17 cellular contexts compared by ENCODE assay signal in the genomic region with DNA sequence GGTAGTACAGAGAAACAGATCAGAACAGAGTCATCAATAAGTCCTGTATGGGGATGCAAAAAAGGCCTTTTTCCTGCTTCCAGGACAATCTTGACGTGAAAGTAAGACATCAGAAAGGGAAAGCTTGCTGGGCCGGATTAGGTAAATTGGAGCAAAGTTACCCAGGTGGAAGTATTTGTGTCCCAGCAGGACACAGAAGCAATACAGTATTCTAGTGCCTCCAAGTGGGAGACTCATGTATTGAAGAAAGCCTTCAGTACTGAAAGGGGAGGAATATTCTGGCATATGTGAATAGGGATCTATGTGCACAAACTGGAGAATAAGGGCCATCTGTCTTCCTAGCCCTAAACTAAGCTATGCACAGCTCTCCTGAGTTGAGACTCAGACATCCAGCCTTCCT.
A peak's percentile ranks its signal among the peaks of the same experiment; 100 is the strongest.
DNase-seq lines count a peak whose midpoint lies in the region; ATAC-seq and TF ChIP-seq lines count a peak whose summit lies in the region.
"Had no signal": no experiment of that assay in that cellular context is flagged by ENCODE, and none has a peak within 500 bp of the region (broad histone marks: within the 10 kb centered on the region; RNA-seq: fewer than 3 reads in every experiment).

No MANE protein-coding gene starts in this region.

- CTCF ChIA-PET in Panc1 (lab: Charles Lee): no interaction called here

- H3K9ac ChIP-seq in smooth muscle cell (ENCODE audit: low read depth): no peak overlapping the region
- H3K9ac ChIP-seq: BLaER1 had no signal

- ATAC-seq in Panc1: no peak

- no peaks in the 10 kb centered on the region for H3K9me3 ChIP-seq in Panc1 (ENCODE audit: control insufficient read depth, insufficient read depth, low read depth, low read length)
- no peaks in the 10 kb centered on the region for H3K9me3 ChIP-seq in smooth muscle cell (replicated peaks; ENCODE audit: low read depth)
- H3K9me3 ChIP-seq in vagina: no peaks in the 10 kb centered on the region
- no peaks in the 10 kb centered on the region for H3K9me3 ChIP-seq in MG63
- H3K9me3 ChIP-seq: BLaER1, ovary had no signal

- no peaks in the 10 kb centered on the region for H3K27me3 ChIP-seq in Panc1 (ENCODE audit: control insufficient read depth, insufficient read depth, low read length)
- H3K27me3 ChIP-seq in smooth muscle cell (ENCODE audit: low read depth): no peaks in the 10 kb centered on the region
- no peaks in the 10 kb centered on the region for H3K27me3 ChIP-seq in vagina
- no peaks in the 10 kb centered on the region for H3K27me3 ChIP-seq in MG63
- H3K27me3 ChIP-seq: BLaER1, ovary had no signal

- WGBS in smooth muscle cell (ENCODE audit: low lambda C conversion rate): 22% methylated on average over 2 of the region's 2 CpGs

- intact Hi-C loops in Panc1 (cut with micrococcal nuclease; ENCODE audit: unreplicated experiment): no loop called here
- intact Hi-C loops in vagina (cut with DNase I): no loop called here

- BruUV-seq in Panc1 (replicated peaks; lab: Mats Ljungman, UMichigan): no TSS peak

- no peak overlapping the region for H3K4me3 ChIP-seq in Panc1 (ENCODE audit: low read depth in 2 of 2, low read length in 2 of 2)
- H3K4me3 ChIP-seq in smooth muscle cell: no peak overlapping the region
- no peak overlapping the region for H3K4me3 ChIP-seq in vagina
- H3K4me3 ChIP-seq in MG63: no peak overlapping the region
- H3K4me3 ChIP-seq: BLaER1, ovary had no signal

- H2AFZ ChIP-seq in smooth muscle cell (ENCODE audit: low read depth): no peak overlapping the region

- H4K20me1 ChIP-seq in smooth muscle cell (ENCODE audit: low read depth): no peaks in the 10 kb centered on the region
- H4K20me1 ChIP-seq: BLaER1 had no signal

- POLR2A ChIA-PET in Panc1 (lab: Charles Lee): no interaction called here

- H3F3A ChIP-seq in smooth muscle cell (ENCODE audit: low read depth): no peaks in the 10 kb centered on the region

- no peak for TF ChIP-seq POLR2A in vagina (IDR thresholded peaks at IDR 0.05)

- in situ Hi-C loops in Panc1 (cut with HindIII; ENCODE audit: low pct_unique_long_range_greater_than_20kb, low sequenced_read_pairs): no loop called here

- H3K79me2 ChIP-seq in smooth muscle cell (ENCODE audit: low read depth): no peaks in the 10 kb centered on the region

- no peaks in the 10 kb centered on the region for H3K4me1 ChIP-seq in Panc1 (ENCODE audit: control insufficient read depth, insufficient read depth, low read length)
- H3K4me1 ChIP-seq in smooth muscle cell (ENCODE audit: low read depth): no peaks in the 10 kb centered on the region
- no peaks in the 10 kb centered on the region for H3K4me1 ChIP-seq in vagina
- H3K4me1 ChIP-seq: BLaER1 had no signal

- TF ChIP-seq CTCF in Panc1 (IDR thresholded peaks at IDR 0.05) (peak; percentile 11; the same call in 1 of the 2 replicates), smooth muscle cell (IDR thresholded peaks at IDR 0.05; ENCODE audit: borderline replicate concordance, insufficient read depth, poor library complexity, severe bottlenecking) (peak; percentile 28), vagina (IDR thresholded peaks at IDR 0.05) (no peak)

- H3K27ac ChIP-seq in Panc1 (ENCODE audit: low read length) (no peak overlapping the region), smooth muscle cell (ENCODE audit: low read depth) (no peak overlapping the region), vagina (no peak overlapping the region)
- H3K27ac ChIP-seq: 22Rv1, BLaER1, ovary, VCaP had no signal

- H3K36me3 ChIP-seq in Panc1 (ENCODE audit: control insufficient read depth, insufficient read depth, low read length) (no peaks in the 10 kb centered on the region), smooth muscle cell (ENCODE audit: low read depth) (no peaks in the 10 kb centered on the region), vagina (no peaks in the 10 kb centered on the region), MG63 (no peaks in the 10 kb centered on the region)
- H3K36me3 ChIP-seq: BLaER1, ovary had no signal

- DNase-seq in DMS53 (lab: John Stamatoyannopoulos, UW): peak; percentile 34
- DNase-seq in DMS53 treated with DMSO at 0.1 percent for 48 hours (lab: John Stamatoyannopoulos, UW; ENCODE audit: unreplicated experiment): no peak
- no peak for DNase-seq in Panc1 (ENCODE audit: low read depth, low spot score)
- peak; percentile 19 for DNase-seq in iPS-NIHi11 (ENCODE audit: low spot score)
- DNase-seq in smooth muscle cell (lab: John Stamatoyannopoulos, UW; ENCODE audit: unreplicated experiment): no peak
- DNase-seq in vagina (ENCODE audit: extremely low spot score in 2 of 2): no peak
- no peak for DNase-seq in activated CD8-positive, alpha-beta memory T cell treated with anti-CD3 and anti-CD28 coated beads for 24 hours
- DNase-seq in MG63: no peak
- DNase-seq: activated CD4-positive, alpha-beta memory T cell treated with anti-CD3 and anti-CD28 coated beads, Interleukin-2, amount 10 ng/mL, durations not matched to agents 7 days and 5 days; activated T-cell treated with anti-CD3 and anti-CD28 coated beads, Interleukin-2, amount 50 U/mL, for 48 hours; NCI-H1436; NCI-H2171 treated with DMSO at 0.1 percent for 48 hours; ovary; stimulated activated CD4-positive, alpha-beta T cell treated with anti-CD3 and anti-CD28 coated beads, Interleukin-4, amount 100 ng/mL, for 4 hours had no signal

- no peak overlapping the region for H3K4me2 ChIP-seq in smooth muscle cell
- H3K4me2 ChIP-seq: BLaER1 had no signal

Comparison
In these comparisons a context has a peak if more than half of its experiments do, and no peak if none do; other contexts are left out.
1. DNase-seq: peak in DMS53 (single experiment) and iPS-NIHi11 (single experiment); none in DMS53 treated with DMSO at 0.1 percent for 48 hours (single experiment), Panc1 (single experiment), smooth muscle cell (single experiment), vagina (0 of 2), activated CD8-positive, alpha-beta memory T cell treated with anti-CD3 and anti-CD28 coated beads for 24 hours (single experiment) and MG63 (single experiment).
2. CTCF ChIP-seq: peak in Panc1 (single experiment) and smooth muscle cell (single experiment); none in vagina (0 of 3).